10 cellular contexts compared by ENCODE assay signal in genomic region chr6:160386869-160387518, GRCh38. TPM values are rescaled to one million over a fixed set of nuclear protein-coding genes. Genes with fewer than 3 reads are reported as not detected.
DNase-seq lines count a peak whose midpoint lies in the region; ATAC-seq and TF ChIP-seq lines count a peak whose summit lies in the region.
"Had no signal": no experiment of that assay in that cellular context is flagged by ENCODE, and none has a peak within 500 bp of the region (broad histone marks: within the 10 kb centered on the region; RNA-seq: fewer than 3 reads in every experiment).

No MANE protein-coding gene starts in this region.

- no peaks in the 10 kb centered on the region for H3K9me2 ChIP-seq in PC-3 (replicated peaks; ENCODE audit: low read length)

- no TSS peak for BruUV-seq in PC-3 (replicated peaks; lab: Mats Ljungman, UMichigan)

- H3K36me3 ChIP-seq in PC-3 (ENCODE audit: low read depth, low read length) (no peaks in the 10 kb centered on the region), ovary (no peaks in the 10 kb centered on the region)

- no peaks in the 10 kb centered on the region for H4K20me1 ChIP-seq in PC-3 (ENCODE audit: low read length)

- H3K4me2 ChIP-seq in PC-3 (ENCODE audit: low read length) = peak overlapping the region; percentile 69

- H3K9me3 ChIP-seq in PC-3 (ENCODE audit: low read length) (no peaks in the 10 kb centered on the region), ovary (peaks cover 0 to 5% of the 10 kb centered on the region in 2 donors)

- H3K27me3 ChIP-seq in PC-3 (ENCODE audit: low read length) (no peaks in the 10 kb centered on the region), ovary (no peaks in the 10 kb centered on the region)

- no peak overlapping the region for H3K9ac ChIP-seq in PC-3 (ENCODE audit: low read length)

- DNase-seq in A172 (ENCODE audit: low spot score) (peak; percentile 72), PC-3 (peak; percentile 78), fibroblast of gingiva (ENCODE audit: low read depth) (peak; percentile 5), ovary (peak in 3 of 5 donors; percentile 51 to 79 (median 77)), COR-L47 (lab: John Stamatoyannopoulos, UW) (no peak), DMS79 (lab: John Stamatoyannopoulos, UW) (no peak)
- DNase-seq: activated T-cell treated with anti-CD3 and anti-CD28 coated beads, Interleukin-2, amount 50 U/mL, for 1 hour; NCI-H1436 treated with DMSO at 0.1 percent for 48 hours had no signal

- intact Hi-C loops in PC-3 (cut with micrococcal nuclease) (no loop called here), ovary (cut with DNase I) (no loop called here)

- no peak for TF ChIP-seq EP300 in ovary (IDR thresholded peaks at IDR 0.05)

- H3K4me1 ChIP-seq in PC-3 (ENCODE audit: insufficient read depth, low read length) (peaks cover 32% of the 10 kb centered on the region), ovary (ENCODE audit: insufficient read depth) (peaks cover 9% of the 10 kb centered on the region)

- peak; percentile 87 for ATAC-seq in PC-3
- no peak for ATAC-seq in GM18498 (IDR thresholded peaks at IDR 0.05; ENCODE audit: unreplicated experiment)
- no peak for ATAC-seq in activated CD4-positive, CD25-positive, alpha-beta regulatory T cell treated with anti-CD3 and anti-CD28 coated beads, Interleukin-2, amount 50 U/mL, for 24 hours

- no peaks in the 10 kb centered on the region for H3F3A ChIP-seq in PC-3 (ENCODE audit: low read length, unreplicated experiment)

- peak overlapping the region; percentile 71; the same call in 1 of the 2 replicates for H2AFZ ChIP-seq in PC-3 (ENCODE audit: low read length)

- peak overlapping the region; percentile 34 for H3K27ac ChIP-seq in PC-3 (ENCODE audit: low read length)
- H3K27ac ChIP-seq in ovary = no peak overlapping the region

- H3K4me3 ChIP-seq in PC-3 (ENCODE audit: low read length) (no peak overlapping the region), ovary (no peak overlapping the region)

- TF ChIP-seq CTCF in PC-3 (conservative IDR thresholded peaks at IDR 0.05; ENCODE audit: low read depth, low read length) (peak; percentile 14; the same call in 1 of the 2 replicates), ovary (IDR thresholded peaks at IDR 0.05) (no peak)

- no peak for TF ChIP-seq POLR2A in ovary (IDR thresholded peaks at IDR 0.05)

- 47 to 85% (median 70%) methylated on average over 4 to 5 of the region's 5 CpGs for WGBS in ovary, 3 donors

- POLR2A ChIA-PET in PC-3 (lab: Charles Lee; ENCODE audit: unreplicated experiment) = no interaction called here

- CTCF ChIA-PET in PC-3 (lab: Charles Lee) = no interaction called here

- H3K79me2 ChIP-seq in PC-3 (ENCODE audit: low read length) = no peaks in the 10 kb centered on the region

RNA-seq across cellular contexts. Expression of gene SLC22A3, which starts 38.8 kb away (rescaled TPM):
- 0.10 TPM in 1 of 2 replicates, not detected in the other for total RNA-seq in A172 (2014; rRNA removed; shearing (Covaris generic))
- total RNA-seq in PC-3 (2014; rRNA removed) (0.47 and 0.92 TPM in 2 replicates), ovary (10 to 100 TPM; 18.9 to 42.5 (median 30.5) TPM)
- polyA plus RNA-seq in ovary = 10 to 100 TPM; 13.5 to 34.6 TPM

Comparison
In these comparisons a context has a peak if more than half of its experiments do, and no peak if none do; other contexts are left out.
1. DNase-seq: peak in A172 (single experiment), PC-3 (single experiment), fibroblast of gingiva (single experiment) and ovary (3 of 5); none in COR-L47 (single experiment) and DMS79 (single experiment).
2. RNA of gene SLC22A3, which starts 38.8 kb away (total RNA-seq): 18.9 to 42.5 TPM in ovary; 0.47 to 0.92 TPM in PC-3 and 0.10 TPM in A172; every median in the first group is over 10 times any median in the second.